In genomic region chr19:954672-955494, GRCh38 we compare ENCODE assay signal across 14 cellular contexts. TPM values are rescaled to one million over a fixed set of nuclear protein-coding genes. Genes with fewer than 3 reads are reported as not detected.
DNase-seq lines count a peak whose midpoint lies in the region; ATAC-seq and TF ChIP-seq lines count a peak whose summit lies in the region.
"Had no signal": no experiment of that assay in that cellular context is flagged by ENCODE, and none has a peak within 500 bp of the region (broad histone marks: within the 10 kb centered on the region; RNA-seq: fewer than 3 reads in every experiment).

No MANE protein-coding gene starts in this region.

- peaks cover 5 to 21% of the 10 kb centered on the region in 2 experiments; a peak in 2 of 4 replicates for H3K4me1 ChIP-seq in SK-N-SH (ENCODE audit: control insufficient read depth in 1 of 2, insufficient read depth in 2 of 2, low read depth in 1 of 2, low read length in 1 of 2)

- DNase-seq in choroid plexus epithelial cell (ENCODE audit: low read depth) = peak; percentile 24
- no peak for DNase-seq in stimulated activated naive B cell treated with anti-CD40 and anti-IgM and Interleukin-4, amounts not matched to agents 10 μg/mL and 1 μg/mL and 100 μg/mL, for 72 hours
- DNase-seq in inferior parietal cortex (ENCODE audit: extremely low spot score) = no peak
- DNase-seq in ecto neural progenitor cell (ENCODE audit: low spot score) = no peak
- DNase-seq in SK-N-SH = no peak
- DNase-seq: activated CD4-positive, alpha-beta T cell treated with anti-CD3 and anti-CD28 coated beads for 1 hour; activated effector memory CD4-positive, alpha-beta T cell treated with anti-CD3 and anti-CD28 coated beads, Interleukin-2, amount 50 U/mL, for 16 hours; dermis blood vessel endothelial cell; hypothalamus; KBM-7; SHP77 treated with DMSO at 0.1 percent for 48 hours; stimulated activated CD4-positive, alpha-beta T cell treated with anti-CD3 and anti-CD28 coated beads, Interleukin-12 subunit alpha, Interleukin-12 subunit beta, amount 100 ng/mL, for 4 hours had no signal

- TF ChIP-seq EP300 in SK-N-SH (IDR thresholded peaks at IDR 0.05; ENCODE audit: borderline replicate concordance in 1 of 2, low read depth in 1 of 2, low read length in 1 of 2) = no peak

- no peaks in the 10 kb centered on the region for H3K9me3 Mint-ChIP-seq in stimulated activated naive B cell treated with anti-CD40 and anti-IgM and Interleukin-4, amounts not matched to agents 10 μg/mL and 1 μg/mL and 100 μg/mL, for 72 hours

- H3K4me3 Mint-ChIP-seq in stimulated activated naive B cell treated with anti-CD40 and anti-IgM and Interleukin-4, amounts not matched to agents 10 μg/mL and 1 μg/mL and 100 μg/mL, for 72 hours = peak overlapping the region in 1 of 2 donors; percentile 46

- no peak overlapping the region for H2AFZ ChIP-seq in SK-N-SH (ENCODE audit: low read depth)

- CTCF ChIA-PET in SK-N-SH (lab: Yijun Ruan, JAX) = interaction anchor here (0.9 to 2.0 kb wide), 3 partner anchors 10 to 268 kb away, joined by 3 to 12 read pairs (median 3); partner anchors contain the start of gene WDR18

- WGBS in SK-N-SH (ENCODE audit: low lambda C conversion rate) = 93% methylated on average over 23 of the region's 43 CpGs

- peak overlapping the region; percentile 89 for H3K27ac Mint-ChIP-seq in stimulated activated naive B cell treated with anti-CD40 and anti-IgM and Interleukin-4, amounts not matched to agents 10 μg/mL and 1 μg/mL and 100 μg/mL, for 72 hours

- no peaks in the 10 kb centered on the region for H3K9me2 ChIP-seq in SK-N-SH

- no peak for TF ChIP-seq CTCF in choroid plexus epithelial cell (conservative IDR thresholded peaks at IDR 0.05; ENCODE audit: low read depth, low read length)
- no peak for TF ChIP-seq CTCF in SK-N-SH (IDR thresholded peaks at IDR 0.05)

- peak; percentile 72 for ATAC-seq in GM18867 (IDR thresholded peaks at IDR 0.05; ENCODE audit: unreplicated experiment)
- peak; percentile 56 for ATAC-seq in HG03432 (IDR thresholded peaks at IDR 0.05; ENCODE audit: unreplicated experiment)
- peak; percentile 21 to 42 for ATAC-seq in stimulated activated naive B cell treated with anti-CD40 and anti-IgM and Interleukin-4, amounts not matched to agents 10 μg/mL and 1 μg/mL and 100 μg/mL, for 72 hours (replicated peaks)

- peaks cover 12 to 23% of the 10 kb centered on the region in 2 donors for H3K36me3 Mint-ChIP-seq in stimulated activated naive B cell treated with anti-CD40 and anti-IgM and Interleukin-4, amounts not matched to agents 10 μg/mL and 1 μg/mL and 100 μg/mL, for 72 hours

- H3K9me3 ChIP-seq in SK-N-SH = no peaks in the 10 kb centered on the region

- H3K79me2 ChIP-seq in SK-N-SH (ENCODE audit: insufficient read depth) = no peaks in the 10 kb centered on the region

- H3K36me3 ChIP-seq in SK-N-SH (replicated peaks in 1 of 2; ENCODE audit: control insufficient read depth in 1 of 2, insufficient read depth in 2 of 2, low read length in 1 of 2) = no peaks in the 10 kb centered on the region

- POLR2A ChIA-PET in SK-N-SH (lab: Yijun Ruan, JAX) = no interaction called here

- H3F3A ChIP-seq in SK-N-SH (replicated peaks; ENCODE audit: insufficient read depth) = no peaks in the 10 kb centered on the region

- no peaks in the 10 kb centered on the region for H3K27me3 Mint-ChIP-seq in stimulated activated naive B cell treated with anti-CD40 and anti-IgM and Interleukin-4, amounts not matched to agents 10 μg/mL and 1 μg/mL and 100 μg/mL, for 72 hours

- H3K27ac ChIP-seq in SK-N-SH (ENCODE audit: low read depth in 2 of 2, low read length in 1 of 2) = no peak overlapping the region

- no peak overlapping the region for H3K9ac ChIP-seq in SK-N-SH

- no peak for TF ChIP-seq RAD21 in SK-N-SH (IDR thresholded peaks at IDR 0.05; ENCODE audit: low read length)

- H3K4me3 ChIP-seq in choroid plexus epithelial cell (ENCODE audit: low read depth, low read length) (no peak overlapping the region), SK-N-SH (ENCODE audit: low read depth in 2 of 2, low read length in 1 of 2) (no peak overlapping the region)

- peaks cover 22 to 42% of the 10 kb centered on the region in 2 donors for H3K4me1 Mint-ChIP-seq in stimulated activated naive B cell treated with anti-CD40 and anti-IgM and Interleukin-4, amounts not matched to agents 10 μg/mL and 1 μg/mL and 100 μg/mL, for 72 hours

- no peak overlapping the region for H3K4me2 ChIP-seq in SK-N-SH

- peaks cover 24% of the 10 kb centered on the region; the same call in 1 of the 2 replicates for H4K20me1 ChIP-seq in SK-N-SH (ENCODE audit: insufficient read depth)

- H3K27me3 ChIP-seq in SK-N-SH (ENCODE audit: insufficient read depth) = no peaks in the 10 kb centered on the region

TF ChIP-seq in SK-N-SH, 30 proteins besides CTCF, POLR2A, EP300 and RAD21:
- no peak for TF ChIP-seq GABPA (IDR thresholded peaks at IDR 0.05; ENCODE audit: low read depth)
- no peak for TF ChIP-seq NFIC (IDR thresholded peaks at IDR 0.05; ENCODE audit: borderline replicate concordance)
- TF ChIP-seq FOXJ3 (CRISPR knock-in tag; IDR thresholded peaks at IDR 0.05) = no peak
- no peak for TF ChIP-seq TEAD4 (IDR thresholded peaks at IDR 0.05; ENCODE audit: borderline replicate concordance, insufficient read depth)
- no peak for TF ChIP-seq ELF1 (IDR thresholded peaks at IDR 0.05)
- TF ChIP-seq CHD2 (IDR thresholded peaks at IDR 0.05; ENCODE audit: low read length, partially characterized antibody) = no peak
- no peak for TF ChIP-seq ZBTB33 (IDR thresholded peaks at IDR 0.05; ENCODE audit: borderline replicate concordance, low read depth)
- no peak for TF ChIP-seq REST (IDR thresholded peaks at IDR 0.05; ENCODE audit: low read depth, low read length)
- no peak for TF ChIP-seq MAX (IDR thresholded peaks at IDR 0.05; ENCODE audit: low read depth)
- TF ChIP-seq MXI1 (IDR thresholded peaks at IDR 0.05; ENCODE audit: low read depth, low read length) = no peak
- TF ChIP-seq SMC3 (IDR thresholded peaks at IDR 0.05; ENCODE audit: low read depth, low read length) = no peak
TF ChIP-seq in SK-N-SH: peak in this region for 0.

RNA-seq across cellular contexts. Expression of gene ARID3A, which starts 29.0 kb away (rescaled TPM):
- polyA plus RNA-seq in SK-N-SH (2012; rRNA removed) = 4.4 and 8.6 TPM in 2 replicates
- polyA plus RNA-seq in SK-N-SH (2012; cell fraction: cytosol; rRNA removed) = 1.4 and 3.3 TPM in 2 replicates
- polyA plus RNA-seq in SK-N-SH (2012; cell fraction: nucleus; rRNA removed) = 14.1 and 16.6 TPM in 2 replicates

RNA-seq across cellular contexts. Expression of gene WDR18, which starts 29.3 kb away (rescaled TPM):
- polyA plus RNA-seq in SK-N-SH (2012; rRNA removed) = 47.9 and 51.5 TPM in 2 replicates
- 12.5 and 25.5 TPM in 2 replicates for polyA plus RNA-seq in SK-N-SH (2012; cell fraction: cytosol; rRNA removed)
- polyA plus RNA-seq in SK-N-SH (2012; cell fraction: nucleus; rRNA removed) = 169 and 222 TPM in 2 replicates

RNA-seq across cellular contexts. Expression of gene KISS1R, which starts 37.8 kb away (rescaled TPM):
- polyA plus RNA-seq in SK-N-SH (2012; rRNA removed) = not detected in 2 replicates
- polyA plus RNA-seq in SK-N-SH (2012; cell fraction: cytosol; rRNA removed) = 0.03 TPM in 1 of 2 replicates, not detected in the other
- polyA plus RNA-seq in SK-N-SH (2012; cell fraction: nucleus; rRNA removed) = 0.04 TPM in 1 of 2 replicates, not detected in the other

RNA-seq across cellular contexts. Expression of gene R3HDM4, which starts 41.9 kb away (rescaled TPM):
- polyA plus RNA-seq in SK-N-SH (2012; rRNA removed) = 39.2 and 41.4 TPM in 2 replicates
- polyA plus RNA-seq in SK-N-SH (2012; cell fraction: cytosol; rRNA removed) = 19.6 and 30.3 TPM in 2 replicates
- polyA plus RNA-seq in SK-N-SH (2012; cell fraction: nucleus; rRNA removed) = 46.7 and 47.9 TPM in 2 replicates

RNA-seq across cellular contexts. Expression of gene GRIN3B, which starts 45.3 kb away (rescaled TPM):
- 1.5 and 1.8 TPM in 2 replicates for polyA plus RNA-seq in SK-N-SH (2012; rRNA removed)
- polyA plus RNA-seq in SK-N-SH (2012; cell fraction: cytosol; rRNA removed) = 0.45 and 1.1 TPM in 2 replicates
- 4.6 and 5.1 TPM in 2 replicates for polyA plus RNA-seq in SK-N-SH (2012; cell fraction: nucleus; rRNA removed)
